ENCODE assay signal across 22 cellular contexts in the genomic region with DNA sequence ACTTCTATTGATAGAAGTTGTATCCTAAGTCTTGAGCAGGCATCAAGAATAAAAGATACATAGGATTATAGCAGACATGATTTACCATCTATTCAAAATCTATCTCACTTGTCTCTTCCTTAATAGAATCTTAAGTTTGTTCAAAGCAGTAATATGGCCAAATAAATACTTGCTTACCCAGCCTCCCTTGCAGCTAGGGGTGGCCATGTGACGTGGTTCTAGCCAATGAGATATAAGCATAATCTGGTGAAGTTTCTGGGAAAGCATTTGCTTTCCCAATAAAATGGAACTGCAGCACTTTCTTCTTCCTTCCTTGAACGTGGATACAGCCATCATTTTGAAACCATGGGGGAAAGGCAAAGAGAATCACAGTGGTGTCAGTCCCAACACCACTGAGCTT.
"Had no signal": no experiment of that assay in that cellular context is flagged by ENCODE, and none has a peak within 500 bp of the region (broad histone marks: within the 10 kb centered on the region; RNA-seq: fewer than 3 reads in every experiment).

No MANE protein-coding gene starts in this region.

- DNase-seq: Karpas-422, KG1, MG63, NCI-H1092 treated with DMSO at 0.1 percent for 48 hours, NCI-H1436, NCI-H187, NCI-H2029, NCI-H2081 treated with DMSO at 0.1 percent for 48 hours, NCI-H2171, NCI-H226, NCI-H446, NCI-H510A, NCI-H524 treated with DMSO at 0.1 percent for 48 hours, NCI-H69, NCI-H774, Right ventricle myocardium superior, RPMI8226, SIG-M5 had no signal

- H3K27ac ChIP-seq: SJSA1, SK-N-MC had no signal

- H3K36me3 ChIP-seq: MG63, SJSA1 had no signal

- H3K27me3 Mint-ChIP-seq: IgD-negative memory B cell had no signal

- H3K4me3 ChIP-seq: MG63, SJSA1, SK-N-MC had no signal

- H3K4me3 Mint-ChIP-seq: IgD-negative memory B cell had no signal

- H3K27me3 ChIP-seq: MG63, SJSA1 had no signal

- ATAC-seq: HepG2 had no signal

- H3K9me3 ChIP-seq: MG63, SJSA1 had no signal
